Comparison of ENCODE assay signal across 13 cellular contexts in the genomic region with DNA sequence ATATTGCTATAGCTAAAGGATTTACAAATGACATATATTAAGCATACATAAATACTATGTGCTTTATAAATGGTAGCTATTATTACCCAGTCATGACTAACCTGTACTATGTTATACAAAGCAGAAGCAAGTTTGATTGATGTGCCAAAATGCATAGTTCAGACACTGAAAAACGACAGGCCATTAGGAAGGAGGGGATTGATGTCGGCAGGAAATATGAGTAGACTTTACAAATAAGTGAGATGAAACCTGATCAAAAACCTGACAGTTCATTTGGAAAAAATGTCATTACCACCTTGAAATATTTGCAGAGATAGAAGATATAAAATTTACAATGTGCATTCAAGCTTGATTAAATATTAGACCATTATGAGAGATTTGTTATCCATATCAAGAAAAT. TPM values are rescaled to one million over a fixed set of nuclear protein-coding genes. Genes with fewer than 3 reads are reported as not detected.
A peak's percentile ranks its signal among the peaks of the same experiment; 100 is the strongest.
DNase-seq lines count a peak whose midpoint lies in the region; ATAC-seq and TF ChIP-seq lines count a peak whose summit lies in the region.
"Had no signal": no experiment of that assay in that cellular context is flagged by ENCODE, and none has a peak within 500 bp of the region (broad histone marks: within the 10 kb centered on the region; RNA-seq: fewer than 3 reads in every experiment).

No MANE protein-coding gene starts in this region.

- DNase-seq in DMS 273 (lab: John Stamatoyannopoulos, UW; ENCODE audit: unreplicated experiment) = peak; percentile 11
- DNase-seq in DMS 273 treated with DMSO at 0.1 percent for 48 hours (lab: John Stamatoyannopoulos, UW) = no peak
- DNase-seq in NCI-H1417 treated with DMSO at 0.1 percent for 48 hours (lab: John Stamatoyannopoulos, UW) = peak; percentile 55
- peak; percentile 8 for DNase-seq in NCI-H2227 treated with DMSO at 0.1 percent for 48 hours (lab: John Stamatoyannopoulos, UW)
- no peak for DNase-seq in SK-N-MC (ENCODE audit: low read depth, low spot score)
- DNase-seq in right cardiac atrium = no peak
- DNase-seq in dorsolateral prefrontal cortex = no peak
- DNase-seq: CD8-positive, alpha-beta T cell; COR-L47; GM23248; H9 had no signal

- H3K9me3 ChIP-seq in SK-N-MC (ENCODE audit: low read depth, low read length) (no peaks in the 10 kb centered on the region), right cardiac atrium (ENCODE audit: control insufficient read depth, low read length) (no peaks in the 10 kb centered on the region)

- H3K9ac ChIP-seq in SK-N-MC (ENCODE audit: insufficient read length) = no peak overlapping the region
- H3K9ac ChIP-seq: GM23248 had no signal

- no peak overlapping the region for H3K4me3 ChIP-seq in SK-N-MC
- no peak overlapping the region for H3K4me3 ChIP-seq in right cardiac atrium (ENCODE audit: low read length)
- no peak overlapping the region for H3K4me3 ChIP-seq in dorsolateral prefrontal cortex
- H3K4me3 ChIP-seq: GM23248 had no signal

- intact Hi-C loops in right cardiac atrium (cut with DNase I) (loop anchor here in 3 of 4 donors (10.0 kb wide), 1 partner anchor 613 kb away; no protein-coding TSS in a partner anchor), dorsolateral prefrontal cortex (cut with DNase I) (loop anchor here in 1 of 2 donors (10.0 kb wide), 2 partner anchors 413 to 613 kb away; no protein-coding TSS in a partner anchor)

- H3K36me3 ChIP-seq in SK-N-MC (ENCODE audit: insufficient read depth, low read length) = no peaks in the 10 kb centered on the region; the same call in 1 of the 2 replicates

- 57% methylated on average over 2 of the region's 2 CpGs for whole genome bisulfite sequencing in right cardiac atrium

- H3K4me1 ChIP-seq in right cardiac atrium (ENCODE audit: control insufficient read depth, insufficient read depth, low read length) = no peaks in the 10 kb centered on the region

- H3K27ac ChIP-seq in SK-N-MC (peak overlapping the region; percentile 60; the same call in 1 of the 2 replicates), right cardiac atrium (ENCODE audit: low read length) (no peak overlapping the region), dorsolateral prefrontal cortex (no peak overlapping the region)
- H3K27ac ChIP-seq: 22Rv1, GM23248 had no signal

- TF ChIP-seq CTCF in dorsolateral prefrontal cortex (IDR thresholded peaks at IDR 0.05 in 54 of 56, conservative IDR thresholded peaks at IDR 0.05 in 2 of 56; ENCODE audit: low read depth in 1 of 56, partially characterized antibody in 56 of 56) = no peak

- H3K27me3 ChIP-seq in right cardiac atrium (ENCODE audit: control insufficient read depth, insufficient read depth) (no peaks in the 10 kb centered on the region), dorsolateral prefrontal cortex (no peaks in the 10 kb centered on the region)

- no peak for ATAC-seq in right cardiac atrium
- no peak for ATAC-seq in GM21576 (IDR thresholded peaks at IDR 0.05; ENCODE audit: unreplicated experiment)
- ATAC-seq: CD8-positive, alpha-beta T cell had no signal

RNA-seq across cellular contexts. Expression of gene TPP2, which starts 38.8 kb away (rescaled TPM):
- total RNA-seq in right cardiac atrium = 10 to 100 TPM; 29.2 to 35.1 (median 32.7) TPM
- polyA plus RNA-seq in right cardiac atrium = 22.4 TPM
- total RNA-seq in dorsolateral prefrontal cortex = 10 to 100 TPM; 21.8 to 51.2 (median 39.7) TPM

Comparison
In these comparisons a context has a peak if more than half of its experiments do, and no peak if none do; other contexts are left out.
1. DNase-seq: peak in DMS 273 (single experiment), NCI-H1417 treated with DMSO at 0.1 percent for 48 hours (single experiment) and NCI-H2227 treated with DMSO at 0.1 percent for 48 hours (single experiment); none in DMS 273 treated with DMSO at 0.1 percent for 48 hours (single experiment), SK-N-MC (single experiment), right cardiac atrium (0 of 3) and dorsolateral prefrontal cortex (0 of 10).